1 cellular context compared by ENCODE assay signal in the genomic region with DNA sequence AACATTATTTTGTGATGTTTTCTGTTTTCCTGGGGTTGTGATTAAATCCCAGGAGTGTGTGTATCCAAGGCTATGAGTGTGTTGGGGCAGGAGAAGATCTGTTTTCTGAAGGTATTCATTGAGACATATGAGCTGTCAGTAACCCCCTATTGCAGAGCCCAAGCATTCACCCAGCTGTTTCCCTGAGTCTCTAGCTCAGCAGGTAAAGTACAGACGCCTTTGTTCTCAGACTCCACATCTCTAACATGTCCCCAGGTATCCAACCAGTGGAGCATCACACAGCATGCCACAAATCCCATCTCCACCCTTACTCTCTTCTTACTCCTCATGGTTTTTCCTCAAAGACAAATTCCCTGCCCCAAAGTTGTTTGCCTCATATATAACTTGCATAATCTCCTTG.
TF ChIP-seq lines count a peak whose summit lies in the region.

No MANE protein-coding gene starts in this region.

TF ChIP-seq in H1, 55 proteins besides CTCF, POLR2A, EP300 and RAD21 (continued from another document):
- TF ChIP-seq SP1 (IDR thresholded peaks at IDR 0.05; ENCODE audit: low read depth, low read length) (peak; percentile 77; the same call in 1 of the 2 replicates), SAP30 (IDR thresholded peaks at IDR 0.05; ENCODE audit: insufficient read depth, insufficient replicate concordance, low read length) (no peak), EGR1 (IDR thresholded peaks at IDR 0.05; ENCODE audit: borderline replicate concordance, low read depth, low read length) (peak; percentile 79), RBBP5 (IDR thresholded peaks at IDR 0.05; ENCODE audit: borderline replicate concordance, low read depth, low read length) (no peak), TAF7 (optimal IDR thresholded peaks at IDR 0.05; ENCODE audit: borderline replicate concordance, low read depth, low read length) (no peak), POU5F1 (IDR thresholded peaks at IDR 0.05; ENCODE audit: low read depth, low read length) (no peak), BCL11A (IDR thresholded peaks at IDR 0.05; ENCODE audit: low read depth in 2 of 2, low read length in 2 of 2) (peak in 1 of 2 experiments; percentile 29), ZNF274 (IDR thresholded peaks at IDR 0.05; ENCODE audit: borderline replicate concordance, extremely low read depth, low read length) (0 out of 2 replicates have a peak, but pooled peaks have one; percentile 31), ASH2L (IDR thresholded peaks at IDR 0.05; ENCODE audit: low read length) (no peak), HDAC6 (IDR thresholded peaks at IDR 0.05; ENCODE audit: low read depth, low read length) (no peak), KDM5A (IDR thresholded peaks at IDR 0.05; ENCODE audit: low read length) (no peak), CHD1 (IDR thresholded peaks at IDR 0.05; ENCODE audit: low read depth, low read length) (no peak), MAFK (IDR thresholded peaks at IDR 0.05; ENCODE audit: low read depth, low read length) (no peak), TBP (IDR thresholded peaks at IDR 0.05; ENCODE audit: low read depth, low read length) (no peak), BRCA1 (IDR thresholded peaks at IDR 0.05; ENCODE audit: low read depth, low read length) (no peak), JUND (IDR thresholded peaks at IDR 0.05; ENCODE audit: low read length) (no peak), CBX8 (IDR thresholded peaks at IDR 0.05; ENCODE audit: borderline replicate concordance, low read depth, low read length) (no peak), POLR2AphosphoS5 (IDR thresholded peaks at IDR 0.05; ENCODE audit: low read depth, low read length) (peak; percentile 100), SIN3A (conservative IDR thresholded peaks at IDR 0.05 in 1 of 2, IDR thresholded peaks at IDR 0.05 in 1 of 2; ENCODE audit: low read depth in 1 of 2, low read length in 2 of 2) (peak; percentile 68 to 89; a peak in 2 of 4 replicates), TEAD4 (IDR thresholded peaks at IDR 0.05; ENCODE audit: low read depth, low read length) (peak; percentile 72; the same call in 1 of the 2 replicates), NANOG (IDR thresholded peaks at IDR 0.05; ENCODE audit: insufficient read depth, low read depth, low read length, poor library complexity, severe bottlenecking) (peak; percentile 84), SIRT6 (IDR thresholded peaks at IDR 0.05; ENCODE audit: low read length) (no peak)
- TF ChIP-seq, protein P1, sequence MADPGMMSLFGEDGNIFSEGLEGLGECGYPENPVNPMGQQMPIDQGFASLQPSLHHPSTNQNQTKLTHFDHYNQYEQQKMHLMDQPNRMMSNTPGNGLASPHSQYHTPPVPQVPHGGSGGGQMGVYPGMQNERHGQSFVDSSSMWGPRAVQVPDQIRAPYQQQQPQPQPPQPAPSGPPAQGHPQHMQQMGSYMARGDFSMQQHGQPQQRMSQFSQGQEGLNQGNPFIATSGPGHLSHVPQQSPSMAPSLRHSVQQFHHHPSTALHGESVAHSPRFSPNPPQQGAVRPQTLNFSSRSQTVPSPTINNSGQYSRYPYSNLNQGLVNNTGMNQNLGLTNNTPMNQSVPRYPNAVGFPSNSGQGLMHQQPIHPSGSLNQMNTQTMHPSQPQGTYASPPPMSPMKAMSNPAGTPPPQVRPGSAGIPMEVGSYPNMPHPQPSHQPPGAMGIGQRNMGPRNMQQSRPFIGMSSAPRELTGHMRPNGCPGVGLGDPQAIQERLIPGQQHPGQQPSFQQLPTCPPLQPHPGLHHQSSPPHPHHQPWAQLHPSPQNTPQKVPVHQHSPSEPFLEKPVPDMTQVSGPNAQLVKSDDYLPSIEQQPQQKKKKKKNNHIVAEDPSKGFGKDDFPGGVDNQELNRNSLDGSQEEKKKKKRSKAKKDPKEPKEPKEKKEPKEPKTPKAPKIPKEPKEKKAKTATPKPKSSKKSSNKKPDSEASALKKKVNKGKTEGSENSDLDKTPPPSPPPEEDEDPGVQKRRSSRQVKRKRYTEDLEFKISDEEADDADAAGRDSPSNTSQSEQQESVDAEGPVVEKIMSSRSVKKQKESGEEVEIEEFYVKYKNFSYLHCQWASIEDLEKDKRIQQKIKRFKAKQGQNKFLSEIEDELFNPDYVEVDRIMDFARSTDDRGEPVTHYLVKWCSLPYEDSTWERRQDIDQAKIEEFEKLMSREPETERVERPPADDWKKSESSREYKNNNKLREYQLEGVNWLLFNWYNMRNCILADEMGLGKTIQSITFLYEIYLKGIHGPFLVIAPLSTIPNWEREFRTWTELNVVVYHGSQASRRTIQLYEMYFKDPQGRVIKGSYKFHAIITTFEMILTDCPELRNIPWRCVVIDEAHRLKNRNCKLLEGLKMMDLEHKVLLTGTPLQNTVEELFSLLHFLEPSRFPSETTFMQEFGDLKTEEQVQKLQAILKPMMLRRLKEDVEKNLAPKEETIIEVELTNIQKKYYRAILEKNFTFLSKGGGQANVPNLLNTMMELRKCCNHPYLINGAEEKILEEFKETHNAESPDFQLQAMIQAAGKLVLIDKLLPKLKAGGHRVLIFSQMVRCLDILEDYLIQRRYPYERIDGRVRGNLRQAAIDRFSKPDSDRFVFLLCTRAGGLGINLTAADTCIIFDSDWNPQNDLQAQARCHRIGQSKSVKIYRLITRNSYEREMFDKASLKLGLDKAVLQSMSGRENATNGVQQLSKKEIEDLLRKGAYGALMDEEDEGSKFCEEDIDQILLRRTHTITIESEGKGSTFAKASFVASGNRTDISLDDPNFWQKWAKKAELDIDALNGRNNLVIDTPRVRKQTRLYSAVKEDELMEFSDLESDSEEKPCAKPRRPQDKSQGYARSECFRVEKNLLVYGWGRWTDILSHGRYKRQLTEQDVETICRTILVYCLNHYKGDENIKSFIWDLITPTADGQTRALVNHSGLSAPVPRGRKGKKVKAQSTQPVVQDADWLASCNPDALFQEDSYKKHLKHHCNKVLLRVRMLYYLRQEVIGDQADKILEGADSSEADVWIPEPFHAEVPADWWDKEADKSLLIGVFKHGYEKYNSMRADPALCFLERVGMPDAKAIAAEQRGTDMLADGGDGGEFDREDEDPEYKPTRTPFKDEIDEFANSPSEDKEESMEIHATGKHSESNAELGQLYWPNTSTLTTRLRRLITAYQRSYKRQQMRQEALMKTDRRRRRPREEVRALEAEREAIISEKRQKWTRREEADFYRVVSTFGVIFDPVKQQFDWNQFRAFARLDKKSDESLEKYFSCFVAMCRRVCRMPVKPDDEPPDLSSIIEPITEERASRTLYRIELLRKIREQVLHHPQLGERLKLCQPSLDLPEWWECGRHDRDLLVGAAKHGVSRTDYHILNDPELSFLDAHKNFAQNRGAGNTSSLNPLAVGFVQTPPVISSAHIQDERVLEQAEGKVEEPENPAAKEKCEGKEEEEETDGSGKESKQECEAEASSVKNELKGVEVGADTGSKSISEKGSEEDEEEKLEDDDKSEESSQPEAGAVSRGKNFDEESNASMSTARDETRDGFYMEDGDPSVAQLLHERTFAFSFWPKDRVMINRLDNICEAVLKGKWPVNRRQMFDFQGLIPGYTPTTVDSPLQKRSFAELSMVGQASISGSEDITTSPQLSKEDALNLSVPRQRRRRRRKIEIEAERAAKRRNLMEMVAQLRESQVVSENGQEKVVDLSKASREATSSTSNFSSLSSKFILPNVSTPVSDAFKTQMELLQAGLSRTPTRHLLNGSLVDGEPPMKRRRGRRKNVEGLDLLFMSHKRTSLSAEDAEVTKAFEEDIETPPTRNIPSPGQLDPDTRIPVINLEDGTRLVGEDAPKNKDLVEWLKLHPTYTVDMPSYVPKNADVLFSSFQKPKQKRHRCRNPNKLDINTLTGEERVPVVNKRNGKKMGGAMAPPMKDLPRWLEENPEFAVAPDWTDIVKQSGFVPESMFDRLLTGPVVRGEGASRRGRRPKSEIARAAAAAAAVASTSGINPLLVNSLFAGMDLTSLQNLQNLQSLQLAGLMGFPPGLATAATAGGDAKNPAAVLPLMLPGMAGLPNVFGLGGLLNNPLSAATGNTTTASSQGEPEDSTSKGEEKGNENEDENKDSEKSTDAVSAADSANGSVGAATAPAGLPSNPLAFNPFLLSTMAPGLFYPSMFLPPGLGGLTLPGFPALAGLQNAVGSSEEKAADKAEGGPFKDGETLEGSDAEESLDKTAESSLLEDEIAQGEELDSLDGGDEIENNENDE (IDR thresholded peaks at IDR 0.05; ENCODE audit: insufficient replicate concordance, low read length), result no peak
